1 cellular context compared by ENCODE assay signal in genomic region chr20:59584278-59584925, GRCh38.
TF ChIP-seq lines count a peak whose summit lies in the region.

No MANE protein-coding gene starts in this region.

TF ChIP-seq in HepG2, 621 proteins besides CTCF, POLR2A, EP300 and RAD21 (continued from another document):
- TF ChIP-seq, protein P1, sequence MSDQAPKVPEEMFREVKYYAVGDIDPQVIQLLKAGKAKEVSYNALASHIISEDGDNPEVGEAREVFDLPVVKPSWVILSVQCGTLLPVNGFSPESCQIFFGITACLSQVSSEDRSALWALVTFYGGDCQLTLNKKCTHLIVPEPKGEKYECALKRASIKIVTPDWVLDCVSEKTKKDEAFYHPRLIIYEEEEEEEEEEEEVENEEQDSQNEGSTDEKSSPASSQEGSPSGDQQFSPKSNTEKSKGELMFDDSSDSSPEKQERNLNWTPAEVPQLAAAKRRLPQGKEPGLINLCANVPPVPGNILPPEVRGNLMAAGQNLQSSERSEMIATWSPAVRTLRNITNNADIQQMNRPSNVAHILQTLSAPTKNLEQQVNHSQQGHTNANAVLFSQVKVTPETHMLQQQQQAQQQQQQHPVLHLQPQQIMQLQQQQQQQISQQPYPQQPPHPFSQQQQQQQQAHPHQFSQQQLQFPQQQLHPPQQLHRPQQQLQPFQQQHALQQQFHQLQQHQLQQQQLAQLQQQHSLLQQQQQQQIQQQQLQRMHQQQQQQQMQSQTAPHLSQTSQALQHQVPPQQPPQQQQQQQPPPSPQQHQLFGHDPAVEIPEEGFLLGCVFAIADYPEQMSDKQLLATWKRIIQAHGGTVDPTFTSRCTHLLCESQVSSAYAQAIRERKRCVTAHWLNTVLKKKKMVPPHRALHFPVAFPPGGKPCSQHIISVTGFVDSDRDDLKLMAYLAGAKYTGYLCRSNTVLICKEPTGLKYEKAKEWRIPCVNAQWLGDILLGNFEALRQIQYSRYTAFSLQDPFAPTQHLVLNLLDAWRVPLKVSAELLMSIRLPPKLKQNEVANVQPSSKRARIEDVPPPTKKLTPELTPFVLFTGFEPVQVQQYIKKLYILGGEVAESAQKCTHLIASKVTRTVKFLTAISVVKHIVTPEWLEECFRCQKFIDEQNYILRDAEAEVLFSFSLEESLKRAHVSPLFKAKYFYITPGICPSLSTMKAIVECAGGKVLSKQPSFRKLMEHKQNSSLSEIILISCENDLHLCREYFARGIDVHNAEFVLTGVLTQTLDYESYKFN (CRISPR knock-in tag; conservative IDR thresholded peaks at IDR 0.05) = no peak
- TF ChIP-seq PHB2 (IDR thresholded peaks at IDR 0.05; ENCODE audit: partially characterized antibody) (peak; percentile 73), ZNF207 (IDR thresholded peaks at IDR 0.05; ENCODE audit: borderline replicate concordance) (0 out of 2 replicates have a peak, but pooled peaks have one; percentile 93), ZNF282 (IDR thresholded peaks at IDR 0.05; ENCODE audit: partially characterized antibody) (peak; percentile 97), TRIM22 (IDR thresholded peaks at IDR 0.05) (peak; percentile 99; the same call in 1 of the 2 replicates), AGO2 (optimal IDR thresholded peaks at IDR 0.05; ENCODE audit: low read depth, low read length) (no peak), FOXA1 (IDR thresholded peaks at IDR 0.05) (peak; percentile 31; the same call in 1 of the 2 replicates), FOXA1 (CRISPR knock-in tag; IDR thresholded peaks at IDR 0.05) (no peak), FOXK2 (IDR thresholded peaks at IDR 0.05) (peak; percentile 38; the same call in 1 of the 2 replicates), CBFB (CRISPR knock-in tag; IDR thresholded peaks at IDR 0.05) (no peak), NBN (conservative IDR thresholded peaks at IDR 0.05) (peak; percentile 93), NONO (IDR thresholded peaks at IDR 0.05) (peak; percentile 97), NONO (CRISPR knock-in tag; conservative IDR thresholded peaks at IDR 0.05) (no peak), ZSCAN31 (CRISPR knock-in tag; IDR thresholded peaks at IDR 0.05; ENCODE audit: low read depth) (no peak), PPARG (CRISPR knock-in tag; conservative IDR thresholded peaks at IDR 0.05) (no peak), ZFP82 (CRISPR knock-in tag; IDR thresholded peaks at IDR 0.05; ENCODE audit: borderline replicate concordance) (no peak)
- TF ChIP-seq, protein P2, sequence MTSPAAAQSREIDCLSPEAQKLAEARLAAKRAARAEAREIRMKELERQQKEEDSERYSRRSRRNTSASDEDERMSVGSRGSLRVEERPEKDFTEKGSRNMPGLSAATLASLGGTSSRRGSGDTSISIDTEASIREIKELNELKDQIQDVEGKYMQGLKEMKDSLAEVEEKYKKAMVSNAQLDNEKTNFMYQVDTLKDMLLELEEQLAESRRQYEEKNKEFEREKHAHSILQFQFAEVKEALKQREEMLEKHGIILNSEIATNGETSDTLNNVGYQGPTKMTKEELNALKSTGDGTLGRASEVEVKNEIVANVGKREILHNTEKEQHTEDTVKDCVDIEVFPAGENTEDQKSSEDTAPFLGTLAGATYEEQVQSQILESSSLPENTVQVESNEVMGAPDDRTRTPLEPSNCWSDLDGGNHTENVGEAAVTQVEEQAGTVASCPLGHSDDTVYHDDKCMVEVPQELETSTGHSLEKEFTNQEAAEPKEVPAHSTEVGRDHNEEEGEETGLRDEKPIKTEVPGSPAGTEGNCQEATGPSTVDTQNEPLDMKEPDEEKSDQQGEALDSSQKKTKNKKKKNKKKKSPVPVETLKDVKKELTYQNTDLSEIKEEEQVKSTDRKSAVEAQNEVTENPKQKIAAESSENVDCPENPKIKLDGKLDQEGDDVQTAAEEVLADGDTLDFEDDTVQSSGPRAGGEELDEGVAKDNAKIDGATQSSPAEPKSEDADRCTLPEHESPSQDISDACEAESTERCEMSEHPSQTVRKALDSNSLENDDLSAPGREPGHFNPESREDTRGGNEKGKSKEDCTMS (CRISPR knock-in tag; conservative IDR thresholded peaks at IDR 0.05) = no peak
